26 cellular contexts compared by ENCODE assay signal in the genomic region with DNA sequence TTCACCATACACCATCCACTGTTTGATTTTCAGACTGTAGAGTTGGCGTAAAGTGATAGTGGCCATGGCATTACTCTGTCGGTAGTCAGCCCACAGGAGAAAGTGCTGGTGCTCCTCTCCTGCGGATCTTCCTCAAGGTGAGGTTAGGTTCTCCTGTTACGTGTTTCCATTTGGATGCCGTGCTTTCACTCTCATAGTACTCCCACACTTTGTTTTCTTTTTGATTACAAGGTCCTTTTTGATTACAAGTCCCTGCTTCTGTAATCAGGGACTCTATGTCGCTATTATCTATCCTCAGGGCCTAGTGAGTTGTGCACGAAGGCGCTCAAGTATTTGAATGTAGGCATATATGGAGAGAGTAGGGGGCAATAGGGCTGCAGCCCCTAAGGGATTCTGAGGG.
"Had no signal": no experiment of that assay in that cellular context is flagged by ENCODE, and none has a peak within 500 bp of the region (broad histone marks: within the 10 kb centered on the region; RNA-seq: fewer than 3 reads in every experiment).

No MANE protein-coding gene starts in this region.

- ATAC-seq: activated CD4-positive, alpha-beta T cell treated with anti-CD3 and anti-CD28 coated beads for 36 hours; activated CD8-positive, alpha-beta T cell treated with anti-CD3 and anti-CD28 coated beads, Interleukin-2, amount 10 ng/mL, durations not matched to agents 7 days and 5 days; T-cell had no signal

- H3K27ac ChIP-seq: breast epithelium, colonic mucosa, PC-9 had no signal

- H3K27me3 ChIP-seq: breast epithelium, colonic mucosa, MG63 had no signal

- H3K27ac Mint-ChIP-seq: activated CD4-positive, alpha-beta T cell treated with anti-CD3 and anti-CD28 coated beads for 36 hours; activated CD8-positive, alpha-beta T cell treated with anti-CD3 and anti-CD28 coated beads, Interleukin-2, amount 10 ng/mL, durations not matched to agents 7 days and 5 days; activated naive CD8-positive, alpha-beta T cell treated with anti-CD3 and anti-CD28 coated beads, Interleukin-2, amount 10 ng/mL, durations not matched to agents 7 days and 5 days; T-cell had no signal

- H3K4me3 ChIP-seq: breast epithelium, colonic mucosa, MG63, PC-9 had no signal

- H3K27me3 Mint-ChIP-seq: activated CD4-positive, alpha-beta T cell treated with anti-CD3 and anti-CD28 coated beads for 36 hours; activated naive CD8-positive, alpha-beta T cell treated with anti-CD3 and anti-CD28 coated beads, Interleukin-2, amount 10 ng/mL, durations not matched to agents 7 days and 5 days; T-cell had no signal

- H3K9me3 ChIP-seq: breast epithelium, colonic mucosa, MG63 had no signal

- H2AFZ ChIP-seq: PC-9 had no signal

- H3K9me3 Mint-ChIP-seq: T-cell had no signal

- DNase-seq: activated CD4-positive, alpha-beta T cell treated with anti-CD3 and anti-CD28 coated beads for 36 hours; activated CD8-positive, alpha-beta memory T cell treated with anti-CD3 and anti-CD28 coated beads, Interleukin-2, amount 50 U/mL, for 48 hours; activated CD8-positive, alpha-beta T cell treated with anti-CD3 and anti-CD28 coated beads, Interleukin-2, amount 10 ng/mL, durations not matched to agents 7 days and 5 days; activated naive CD8-positive, alpha-beta T cell treated with anti-CD3 and anti-CD28 coated beads, Interleukin-2, amount 10 ng/mL, durations not matched to agents 7 days and 5 days; activated T-cell treated with anti-CD3 and anti-CD28 coated beads, Interleukin-2, amount 50 U/mL, for 1 hour; aorta; caudate nucleus; colonic mucosa; KBM-7; MG63; MV-4-11; NCI-H1092 treated with DMSO at 0.1 percent for 48 hours; NCI-H1436; NCI-H1694 treated with DMSO at 0.1 percent for 48 hours; NCI-H2029 treated with DMSO at 0.1 percent for 48 hours; NCI-H345; NCI-H510A; NCI-H526 treated with DMSO at 0.1 percent for 48 hours; NK-92 treated with Interleukin-12 subunit alpha and Interleukin-12 subunit beta, amount 100 ng/mL, for 24 hours; PC-9; SHP77 treated with DMSO at 0.1 percent for 48 hours; T-cell; T-helper 2 cell; T1000 had no signal

- FAIRE-seq: TTC549 had no signal

- H3K4me1 ChIP-seq: breast epithelium, colonic mucosa had no signal

- H3K36me3 ChIP-seq: breast epithelium, colonic mucosa, MG63 had no signal

- H3K36me3 Mint-ChIP-seq: T-cell had no signal

- H3K4me2 ChIP-seq: PC-9 had no signal

- H3K4me3 Mint-ChIP-seq: activated CD4-positive, alpha-beta T cell treated with anti-CD3 and anti-CD28 coated beads for 36 hours; activated CD8-positive, alpha-beta T cell treated with anti-CD3 and anti-CD28 coated beads, Interleukin-2, amount 10 ng/mL, durations not matched to agents 7 days and 5 days; activated naive CD8-positive, alpha-beta T cell treated with anti-CD3 and anti-CD28 coated beads, Interleukin-2, amount 10 ng/mL, durations not matched to agents 7 days and 5 days; T-cell had no signal
